Comparison of ENCODE assay signal across 8 cellular contexts in genomic region chr3:178536271-178537079, GRCh38. TPM values are rescaled to one million over a fixed set of nuclear protein-coding genes. Genes with fewer than 3 reads are reported as not detected.
A peak's percentile ranks its signal among the peaks of the same experiment; 100 is the strongest.
DNase-seq lines count a peak whose midpoint lies in the region; ATAC-seq and TF ChIP-seq lines count a peak whose summit lies in the region.

TSS of gene KCNMB2 (plus strand) at chr3:178536436.

- ATAC-seq in GM21825 (IDR thresholded peaks at IDR 0.05; ENCODE audit: unreplicated experiment), result no peak
- ATAC-seq in CD8-positive, alpha-beta T cell, result no peak
- no peak for ATAC-seq in GM21576 (IDR thresholded peaks at IDR 0.05; ENCODE audit: unreplicated experiment)
- ATAC-seq in activated naive CD4-positive, alpha-beta T cell treated with anti-CD3 and anti-CD28 coated beads, Interleukin-2, amount 50 U/mL, for 72 hours, result no peak

- H3K4me1 Mint-ChIP-seq in CD8-positive, alpha-beta T cell (ENCODE audit: low read depth), result peaks cover 10% of the 10 kb centered on the region

- POLR2A ChIA-PET in CD8-positive, alpha-beta T cell (lab: Charles Lee), result no interaction called here

- H3K9me3 Mint-ChIP-seq in CD8-positive, alpha-beta T cell, result no peaks in the 10 kb centered on the region
- H3K9me3 Mint-ChIP-seq in activated naive CD4-positive, alpha-beta T cell treated with anti-CD3 and anti-CD28 coated beads, Interleukin-2, amount 50 U/mL, for 72 hours, result no peaks in the 10 kb centered on the region

- H3K4me1 ChIP-seq in CD8-positive, alpha-beta T cell (ENCODE audit: insufficient read depth, low read length), result peaks cover 6% of the 10 kb centered on the region

- DNase-seq in AG10803 (ENCODE audit: low read depth) (no peak), NCI-H1092 (lab: John Stamatoyannopoulos, UW) (peak; percentile 56), brain microvascular endothelial cell (peak; percentile 11), medulla oblongata (ENCODE audit: extremely low spot score) (peak; percentile 11)
- DNase-seq in CD8-positive, alpha-beta T cell, result no peak
- no peak for DNase-seq in activated naive CD4-positive, alpha-beta T cell treated with anti-CD3 and anti-CD28 coated beads, Interleukin-2, amount 50 U/mL, for 72 hours (ENCODE audit: low spot score in 2 of 2)

- H3K27ac Mint-ChIP-seq in CD8-positive, alpha-beta T cell, result no peak within 1 kb of the TSS
- H3K27ac Mint-ChIP-seq in activated naive CD4-positive, alpha-beta T cell treated with anti-CD3 and anti-CD28 coated beads, Interleukin-2, amount 50 U/mL, for 72 hours, result no peak within 1 kb of the TSS

- H3K4me3 ChIP-seq in AG10803 (ENCODE audit: low read length) (peak within 1 kb of the TSS; percentile 46), brain microvascular endothelial cell (ENCODE audit: low read depth, low read length) (peak within 1 kb of the TSS; percentile 49)
- H3K4me3 ChIP-seq in CD8-positive, alpha-beta T cell (ENCODE audit: low read depth, low read length), result no peak within 1 kb of the TSS

- TF ChIP-seq CTCF in AG10803 (conservative IDR thresholded peaks at IDR 0.05; ENCODE audit: low read length) (no peak), brain microvascular endothelial cell (IDR thresholded peaks at IDR 0.05; ENCODE audit: low read depth, low read length, missing control alignments) (no peak)
- no peak for TF ChIP-seq CTCF in CD8-positive, alpha-beta T cell (IDR thresholded peaks at IDR 0.05)

- H3K27me3 ChIP-seq in brain microvascular endothelial cell (replicated peaks), result no peaks in the 10 kb centered on the region
- peaks cover 5% of the 10 kb centered on the region for H3K27me3 ChIP-seq in CD8-positive, alpha-beta T cell (ENCODE audit: insufficient read depth, low read length)

- no peak within 1 kb of the TSS for H3K27ac ChIP-seq in brain microvascular endothelial cell
- no peak within 1 kb of the TSS for H3K27ac ChIP-seq in CD8-positive, alpha-beta T cell (ENCODE audit: low read depth, low read length)

- peaks cover 45% of the 10 kb centered on the region for H3K27me3 Mint-ChIP-seq in CD8-positive, alpha-beta T cell (ENCODE audit: low read depth)

- H3K36me3 ChIP-seq in brain microvascular endothelial cell (replicated peaks), result no peaks in the 10 kb centered on the region
- H3K36me3 ChIP-seq in CD8-positive, alpha-beta T cell (ENCODE audit: insufficient read depth, low read length), result no peaks in the 10 kb centered on the region

- H3K36me3 Mint-ChIP-seq in CD8-positive, alpha-beta T cell, result no peaks in the 10 kb centered on the region
- no peaks in the 10 kb centered on the region for H3K36me3 Mint-ChIP-seq in activated naive CD4-positive, alpha-beta T cell treated with anti-CD3 and anti-CD28 coated beads, Interleukin-2, amount 50 U/mL, for 72 hours

- intact Hi-C loops in CD8-positive, alpha-beta T cell (cut with DNase I, micrococcal nuclease), result no loop called here

- in situ Hi-C loops in brain microvascular endothelial cell (cut with HindIII; ENCODE audit: low pct_ligation_motif_present, low sequenced_read_pairs), result no loop called here

- CTCF ChIA-PET in CD8-positive, alpha-beta T cell (lab: Charles Lee), result no interaction called here

- no peaks in the 10 kb centered on the region for H3K9me3 ChIP-seq in CD8-positive, alpha-beta T cell (ENCODE audit: low read length)

- no peak within 1 kb of the TSS for H3K4me3 Mint-ChIP-seq in CD8-positive, alpha-beta T cell

RNA-seq across cellular contexts. Expression of gene KCNMB2, which starts in this region (rescaled TPM):
- not detected for total RNA-seq in CD8-positive, alpha-beta T cell
- total RNA-seq in activated naive CD4-positive, alpha-beta T cell treated with anti-CD3 and anti-CD28 coated beads, Interleukin-2, amount 50 U/mL, for 72 hours, result not detected

Comparison
In these comparisons a context has a peak if more than half of its experiments do, and no peak if none do; other contexts are left out.
1. DNase-seq: peak in NCI-H1092 (single experiment), brain microvascular endothelial cell (single experiment) and medulla oblongata (single experiment); none in AG10803 (single experiment), CD8-positive, alpha-beta T cell (0 of 7) and activated naive CD4-positive, alpha-beta T cell treated with anti-CD3 and anti-CD28 coated beads, Interleukin-2, amount 50 U/mL, for 72 hours (0 of 2).